In the genomic region with DNA sequence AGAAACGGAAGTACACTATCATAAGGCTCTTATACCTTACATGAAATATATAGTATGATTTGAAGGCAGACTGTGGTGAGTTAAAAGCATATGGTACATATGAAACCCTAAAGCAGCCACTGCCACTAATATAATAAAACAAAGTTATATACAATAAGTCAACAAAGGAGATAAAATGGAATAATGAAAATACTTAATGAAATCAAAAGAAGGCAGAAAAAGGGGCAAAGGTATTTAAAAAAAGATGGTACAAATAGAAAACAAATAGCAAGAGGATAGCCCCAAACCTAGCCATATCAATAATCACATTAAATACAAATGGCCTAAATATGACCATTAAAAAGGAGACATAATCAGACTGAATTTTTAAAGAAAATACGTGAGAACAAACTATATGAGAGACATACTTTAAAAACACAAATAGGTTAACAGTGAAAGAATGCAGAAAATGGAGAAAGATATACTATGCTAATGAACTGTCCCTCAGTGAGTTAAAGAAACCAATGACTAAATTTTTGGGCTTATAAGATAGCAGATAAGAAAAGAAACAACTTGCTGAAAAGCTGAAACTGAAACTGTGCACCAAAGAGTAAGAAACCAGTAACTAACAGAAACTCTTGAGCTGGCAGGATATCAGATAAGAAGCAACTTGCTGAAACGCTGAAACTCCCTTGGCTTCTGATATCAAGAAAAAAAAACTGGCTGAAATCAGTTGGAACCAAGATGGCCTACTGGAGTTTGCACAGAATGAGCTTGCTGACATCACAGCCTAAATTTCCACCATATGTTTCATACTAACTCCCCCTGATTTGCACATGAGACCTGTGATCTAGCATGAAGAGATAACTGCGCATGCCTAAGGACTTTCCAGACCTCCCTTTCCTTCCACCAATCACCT, we compare ENCODE assay signal across 10 cellular contexts. TPM values are rescaled to one million over a fixed set of nuclear protein-coding genes. Genes with fewer than 3 reads are reported as not detected.
A peak's percentile ranks its signal among the peaks of the same experiment; 100 is the strongest.
DNase-seq lines count a peak whose midpoint lies in the region; ATAC-seq and TF ChIP-seq lines count a peak whose summit lies in the region.
"Had no signal": no experiment of that assay in that cellular context is flagged by ENCODE, and none has a peak within 500 bp of the region (broad histone marks: within the 10 kb centered on the region; RNA-seq: fewer than 3 reads in every experiment).

No MANE protein-coding gene starts in this region.

- peak overlapping the region; percentile 77 for H3K27ac Mint-ChIP-seq in activated CD4-positive, alpha-beta memory T cell treated with anti-CD3 and anti-CD28 coated beads for 36 hours

- TF ChIP-seq CTCF in omental fat pad (IDR thresholded peaks at IDR 0.05) (no peak), lower leg skin (IDR thresholded peaks at IDR 0.05) (no peak)

- TF ChIP-seq POLR2A in lower leg skin (IDR thresholded peaks at IDR 0.05), result no peak

- WGBS in lower leg skin, 2 donors, result 60 to 69% methylated on average over 4 of the region's 4 CpGs

- H3K4me1 Mint-ChIP-seq in activated CD4-positive, alpha-beta memory T cell treated with anti-CD3 and anti-CD28 coated beads for 36 hours (ENCODE audit: low read depth), result peaks cover 26% of the 10 kb centered on the region

- CTCF ChIA-PET in activated CD4-positive, alpha-beta memory T cell treated with anti-CD3 and anti-CD28 coated beads for 36 hours (lab: Charles Lee), result interaction anchor here (0.8 to 2.5 kb wide), 21 partner anchors 8 to 181 kb away, joined by 3 to 18 read pairs (median 5); a partner anchor contains a TSS

- peaks cover 13% of the 10 kb centered on the region for H3K9me3 Mint-ChIP-seq in activated CD4-positive, alpha-beta memory T cell treated with anti-CD3 and anti-CD28 coated beads for 36 hours

- ATAC-seq in activated CD4-positive, CD25-positive, alpha-beta regulatory T cell treated with anti-CD3 and anti-CD28 coated beads, Interleukin-2, amount 50 U/mL, for 24 hours, result peak; percentile 89 to 95
- peak; percentile 83 for ATAC-seq in HG02938 (IDR thresholded peaks at IDR 0.05; ENCODE audit: unreplicated experiment)
- peak; percentile 82 for ATAC-seq in omental fat pad (ENCODE audit: low FRiP score)
- ATAC-seq in SK-N-SH treated with all-trans-retinoic acid at 6 μM for 48 hours, result no peak

- no peaks in the 10 kb centered on the region for H3K27me3 Mint-ChIP-seq in activated CD4-positive, alpha-beta memory T cell treated with anti-CD3 and anti-CD28 coated beads for 36 hours

- peak overlapping the region; percentile 20 for H3K4me3 Mint-ChIP-seq in activated CD4-positive, alpha-beta memory T cell treated with anti-CD3 and anti-CD28 coated beads for 36 hours

- H3K36me3 Mint-ChIP-seq in activated CD4-positive, alpha-beta memory T cell treated with anti-CD3 and anti-CD28 coated beads for 36 hours, result peaks cover 2% of the 10 kb centered on the region

- POLR2A ChIA-PET in activated CD4-positive, alpha-beta memory T cell treated with anti-CD3 and anti-CD28 coated beads for 36 hours (lab: Charles Lee), result interaction anchor here (0.5 to 1.3 kb wide), 7 partner anchors 12 to 224 kb away, joined by 3 to 8 read pairs (median 4); no protein-coding TSS in a partner anchor

- intact Hi-C loops in activated CD4-positive, alpha-beta memory T cell treated with anti-CD3 and anti-CD28 coated beads for 36 hours (cut with micrococcal nuclease), result loop anchor here (1.0 to 2.0 kb wide), 4 partner anchors 13 to 60 kb away; a partner anchor contains a TSS
- intact Hi-C loops in lower leg skin (cut with DNase I; ENCODE audit: low total_unique reads), result no loop called here

- H3K4me3 ChIP-seq in lower leg skin (ENCODE audit: low read depth, poor library complexity, severe bottlenecking), result no peak overlapping the region

- DNase-seq in activated CD4-positive, CD25-positive, alpha-beta regulatory T cell treated with anti-CD3 and anti-CD28 coated beads, Interleukin-2, amount 50 U/mL, for 72 hours, result no peak
- peak; percentile 43 for DNase-seq in activated CD4-positive, alpha-beta memory T cell treated with anti-CD3 and anti-CD28 coated beads for 36 hours
- DNase-seq in omental fat pad (ENCODE audit: low spot score) (no peak), lower leg skin (ENCODE audit: low spot score in 2 of 2) (no peak), NCI-H146 (lab: John Stamatoyannopoulos, UW) (no peak)
- DNase-seq: SK-N-SH had no signal

TF ChIP-seq in SK-N-SH treated with all-trans-retinoic acid at 6 μM for 48 hours, 23 proteins besides CTCF, POLR2A, EP300 and RAD21:
- TF ChIP-seq, protein P1, sequence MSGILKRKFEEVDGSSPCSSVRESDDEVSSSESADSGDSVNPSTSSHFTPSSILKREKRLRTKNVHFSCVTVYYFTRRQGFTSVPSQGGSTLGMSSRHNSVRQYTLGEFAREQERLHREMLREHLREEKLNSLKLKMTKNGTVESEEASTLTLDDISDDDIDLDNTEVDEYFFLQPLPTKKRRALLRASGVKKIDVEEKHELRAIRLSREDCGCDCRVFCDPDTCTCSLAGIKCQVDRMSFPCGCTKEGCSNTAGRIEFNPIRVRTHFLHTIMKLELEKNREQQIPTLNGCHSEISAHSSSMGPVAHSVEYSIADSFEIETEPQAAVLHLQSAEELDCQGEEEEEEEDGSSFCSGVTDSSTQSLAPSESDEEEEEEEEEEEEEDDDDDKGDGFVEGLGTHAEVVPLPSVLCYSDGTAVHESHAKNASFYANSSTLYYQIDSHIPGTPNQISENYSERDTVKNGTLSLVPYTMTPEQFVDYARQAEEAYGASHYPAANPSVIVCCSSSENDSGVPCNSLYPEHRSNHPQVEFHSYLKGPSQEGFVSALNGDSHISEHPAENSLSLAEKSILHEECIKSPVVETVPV (CRISPR knock-in tag; IDR thresholded peaks at IDR 0.05), result no peak
- no peak for TF ChIP-seq RARB (CRISPR knock-in tag; IDR thresholded peaks at IDR 0.05)

RNA-seq across cellular contexts. Expression of a gene that starts 44.3 kb away (rescaled TPM):
- 10 to 100 TPM; 17.3 to 18.5 TPM for total RNA-seq in activated CD4-positive, alpha-beta memory T cell treated with anti-CD3 and anti-CD28 coated beads for 36 hours
- total RNA-seq in omental fat pad, result 10 to 100 TPM; 10.9 to 34.4 (median 28.7) TPM
- under 1 TPM in 2 of 4 donors, not detected in 2; 0.32 to 0.72 TPM for total RNA-seq in lower leg skin
- total RNA-seq: dermis microvascular lymphatic vessel endothelial cell had no signal

RNA-seq across cellular contexts. Expression of a gene that starts 46.1 kb away (rescaled TPM):
- under 1 TPM in 1 of 2 experiments, not detected in 1; 0.21 TPM for total RNA-seq in activated CD4-positive, alpha-beta memory T cell treated with anti-CD3 and anti-CD28 coated beads for 36 hours
- total RNA-seq in omental fat pad (under 1 TPM in 1 of 4 donors, not detected in 3; 0.60 TPM), lower leg skin (not detected)
- total RNA-seq: dermis microvascular lymphatic vessel endothelial cell had no signal

RNA-seq across cellular contexts. Expression of a gene that starts 48.8 kb away (rescaled TPM):
- total RNA-seq in activated CD4-positive, alpha-beta memory T cell treated with anti-CD3 and anti-CD28 coated beads for 36 hours, result not detected
- total RNA-seq in omental fat pad, result 1 to 10 TPM in 2 of 4 donors, under 1 TPM in 1, not detected in 1; 0.82 to 8.6 (median 8.2) TPM
- total RNA-seq in lower leg skin, result not detected
- total RNA-seq: dermis microvascular lymphatic vessel endothelial cell had no signal

Comparison
In these comparisons a context has a peak if more than half of its experiments do, and no peak if none do; other contexts are left out.
1. RNA of a gene that starts 44.3 kb away (total RNA-seq): 10.9 to 34.4 TPM in omental fat pad and 17.3 to 18.5 TPM in activated CD4-positive, alpha-beta memory T cell treated with anti-CD3 and anti-CD28 coated beads for 36 hours; 0.32 to 0.72 TPM in lower leg skin; every median in the first group is over 4 times any median in the second.